24 cellular contexts compared by ENCODE assay signal in the genomic region with DNA sequence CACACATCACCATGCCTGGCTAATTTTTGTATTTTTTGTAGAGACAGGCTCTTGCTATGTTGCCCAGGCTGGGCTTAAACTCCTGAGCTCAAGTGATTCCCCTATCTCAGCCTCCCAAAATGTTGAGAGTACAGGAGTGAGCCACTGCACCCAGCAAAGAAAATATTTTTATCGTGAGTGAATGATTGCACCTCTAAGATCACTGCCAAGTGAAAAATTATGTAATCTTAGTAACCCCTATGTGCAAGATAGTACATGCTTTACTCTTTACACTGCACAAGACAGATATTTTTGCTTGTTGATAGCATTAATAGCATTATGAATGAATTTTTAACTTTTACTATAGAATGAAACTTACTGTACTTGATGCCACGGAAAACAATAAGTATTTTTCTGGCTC. TPM values are rescaled to one million over a fixed set of nuclear protein-coding genes. Genes with fewer than 3 reads are reported as not detected.
DNase-seq lines count a peak whose midpoint lies in the region; ATAC-seq, FAIRE-seq and TF ChIP-seq lines count a peak whose summit lies in the region.
"Had no signal": no experiment of that assay in that cellular context is flagged by ENCODE, and none has a peak within 500 bp of the region (broad histone marks: within the 10 kb centered on the region; RNA-seq: fewer than 3 reads in every experiment).

No MANE protein-coding gene starts in this region.

- H3K4me1 ChIP-seq in mammary epithelial cell (ENCODE audit: insufficient read depth, low read length) (peaks cover 5% of the 10 kb centered on the region), breast epithelium (peaks cover 0 to 9% of the 10 kb centered on the region in 2 donors), foreskin keratinocyte (peaks cover 11% of the 10 kb centered on the region)
- H3K4me1 ChIP-seq: Caco-2 had no signal

- peaks cover 16% of the 10 kb centered on the region for H3K79me2 ChIP-seq in mammary epithelial cell (ENCODE audit: insufficient read depth, low read length)

- peaks cover 24% of the 10 kb centered on the region for H3K4me1 Mint-ChIP-seq in neural crest cell

- peak; percentile 34 for DNase-seq in mammary epithelial cell
- DNase-seq in breast epithelium (ENCODE audit: low spot score in 2 of 2) = no peak
- peak; percentile 78 for DNase-seq in bronchial epithelial cell (ENCODE audit: low read depth)
- peak; percentile 33 to 60 for DNase-seq in foreskin keratinocyte
- no peak for DNase-seq in neural crest cell (ENCODE audit: low read depth, low spot score)
- DNase-seq in stimulated activated CD4-positive, alpha-beta T cell treated with anti-CD3 and anti-CD28 coated beads, Interleukin-1b, Interleukin-23, amount 100 ng/mL, for 48 hours = no peak
- DNase-seq in Ammon's horn (ENCODE audit: low spot score) = no peak
- DNase-seq in dedifferentiated amniotic fluid mesenchymal stem cell (ENCODE audit: extremely low spot score) = no peak
- DNase-seq: ACHN; AML-193; C1 segment of cervical spinal cord; Caco-2; CD8-positive, alpha-beta T cell; DMS153; DND-41; GM23248; H7; HCEC 1CT had no signal

- no peak for TF ChIP-seq POLR2A in breast epithelium (IDR thresholded peaks at IDR 0.05)

- no peak for ATAC-seq in foreskin keratinocyte
- ATAC-seq: A549; CD8-positive, alpha-beta T cell; GM12878 had no signal

- no peak for FAIRE-seq in bronchial epithelial cell (lab: Jason Lieb, UNC)
- FAIRE-seq: A549, G401.6, GM12878, GM19239, H1 had no signal

- H3K27ac ChIP-seq in mammary epithelial cell (ENCODE audit: insufficient read depth, low read depth, low read length) (no peak overlapping the region), breast epithelium (no peak overlapping the region), foreskin keratinocyte (no peak overlapping the region)
- H3K27ac ChIP-seq: 22Rv1, A549, GM23248 had no signal

- peak overlapping the region; percentile 14 for H3K4me3 Mint-ChIP-seq in neural crest cell
- H3K4me3 Mint-ChIP-seq: CD8-positive, alpha-beta T cell had no signal

- H3K9me3 ChIP-seq in mammary epithelial cell (replicated peaks; ENCODE audit: insufficient read depth, low read length) (no peaks in the 10 kb centered on the region), breast epithelium (no peaks in the 10 kb centered on the region)
- H3K9me3 ChIP-seq: A549, Caco-2 had no signal

- H2AFZ ChIP-seq in mammary epithelial cell (ENCODE audit: low read depth, low read length) = no peak overlapping the region
- H2AFZ ChIP-seq: GM23248 had no signal

- H3K36me3 ChIP-seq in mammary epithelial cell (ENCODE audit: insufficient read depth, low read length) = no peaks in the 10 kb centered on the region
- no peaks in the 10 kb centered on the region for H3K36me3 ChIP-seq in breast epithelium
- no peaks in the 10 kb centered on the region for H3K36me3 ChIP-seq in bronchial epithelial cell (ENCODE audit: control insufficient read depth, insufficient read depth, low read length)

- H3K9ac ChIP-seq in mammary epithelial cell (ENCODE audit: insufficient read depth, low read length) = no peak overlapping the region
- H3K9ac ChIP-seq: GM23248 had no signal

- CTCF ChIA-PET in mammary epithelial cell (lab: Charles Lee; ENCODE audit: low non-redundant PET) = no interaction called here

- no peaks in the 10 kb centered on the region for H3K9me3 Mint-ChIP-seq in neural crest cell
- H3K9me3 Mint-ChIP-seq: CD8-positive, alpha-beta T cell had no signal

- intact Hi-C loops in mammary epithelial cell (cut with micrococcal nuclease) = loop anchor here (10.0 kb wide), 1 partner anchor 562 kb away; no protein-coding TSS in a partner anchor
- intact Hi-C loops in breast epithelium (cut with DNase I; ENCODE audit: low total_unique reads) = no loop called here

- H3K36me3 Mint-ChIP-seq in neural crest cell (ENCODE audit: low read depth) = peaks cover 2% of the 10 kb centered on the region

- no peak for TF ChIP-seq CTCF in mammary epithelial cell (conservative IDR thresholded peaks at IDR 0.05 in 1 of 2, IDR thresholded peaks at IDR 0.05 in 1 of 2; ENCODE audit: extremely low read depth in 1 of 2, insufficient read depth in 1 of 2, low read depth in 1 of 2, low read length in 2 of 2)
- no peak for TF ChIP-seq CTCF in breast epithelium (IDR thresholded peaks at IDR 0.05)
- TF ChIP-seq CTCF in bronchial epithelial cell (IDR thresholded peaks at IDR 0.05; ENCODE audit: insufficient read depth, low read length, severe bottlenecking) = no peak
- TF ChIP-seq CTCF in foreskin keratinocyte (conservative IDR thresholded peaks at IDR 0.05) = no peak
- TF ChIP-seq CTCF in neural crest cell (conservative IDR thresholded peaks at IDR 0.05) = no peak

- H3K4me3 ChIP-seq in mammary epithelial cell (replicated peaks in 1 of 3; ENCODE audit: insufficient read depth in 1 of 3, low read depth in 2 of 3, low read length in 3 of 3) (no peak overlapping the region), breast epithelium (no peak overlapping the region), bronchial epithelial cell (ENCODE audit: low read depth, low read length) (no peak overlapping the region)
- H3K4me3 ChIP-seq: A549, GM12878, GM23248 had no signal

- H3K4me2 ChIP-seq in mammary epithelial cell (ENCODE audit: insufficient read depth, low read depth, low read length) = peak overlapping the region; percentile 34
- H3K4me2 ChIP-seq: A549 had no signal

- H3K27ac Mint-ChIP-seq in neural crest cell (ENCODE audit: unreplicated experiment) = no peak overlapping the region
- H3K27ac Mint-ChIP-seq: CD8-positive, alpha-beta T cell had no signal

- no peaks in the 10 kb centered on the region for H3K27me3 ChIP-seq in mammary epithelial cell (ENCODE audit: insufficient read depth, low read length)
- H3K27me3 ChIP-seq in breast epithelium = no peaks in the 10 kb centered on the region
- no peaks in the 10 kb centered on the region for H3K27me3 ChIP-seq in bronchial epithelial cell (ENCODE audit: control insufficient read depth, insufficient read depth, low read length)
- H3K27me3 ChIP-seq in foreskin keratinocyte = no peaks in the 10 kb centered on the region

- no peaks in the 10 kb centered on the region for H3K27me3 Mint-ChIP-seq in neural crest cell (ENCODE audit: low read depth)

- no TSS peak for BruUV-seq in mammary epithelial cell (replicated peaks; lab: Mats Ljungman, UMichigan)

- H4K20me1 ChIP-seq in mammary epithelial cell (ENCODE audit: insufficient read depth, low read length) = no peaks in the 10 kb centered on the region

- in situ Hi-C loops in mammary epithelial cell (cut with MboI; ENCODE audit: low sequenced_read_pairs in 2 of 2) = no loop called here

- dilution Hi-C loops in mammary epithelial cell (cut with HindIII; ENCODE audit: low sequenced_read_pairs) = no loop called here

- 40% methylated on average over 2 of the region's 2 CpGs for WGBS in mammary epithelial cell (ENCODE audit: low coverage, missing lambda C conversion rate)

RNA-seq across cellular contexts. Expression of gene MRPS35, which starts 3.4 kb away (rescaled TPM):
- total RNA-seq in mammary epithelial cell (10 to 100 TPM; 33.5 to 36.9 TPM), breast epithelium (10 to 100 TPM; 37.7 to 64.1 (median 43.5) TPM), bronchial epithelial cell (57.2 and 69.8 TPM in 2 replicates), foreskin keratinocyte (62.6 and 68.9 TPM in 2 replicates), neural crest cell (35.4 and 36.7 TPM in 2 replicates)
- polyA plus RNA-seq in mammary epithelial cell (53.1 TPM), foreskin keratinocyte (45.9 and 53.7 TPM in 2 replicates)
- polyA minus RNA-seq in mammary epithelial cell = 16.3 TPM

RNA-seq across cellular contexts. Expression of gene REP15, which starts 11.0 kb away (rescaled TPM):
- total RNA-seq in mammary epithelial cell (1 to 10 TPM; 2.0 to 2.1 TPM), breast epithelium (1 to 10 TPM in 2 of 3 donors, under 1 TPM in 1; 0.64 to 3.3 (median 1.8) TPM), bronchial epithelial cell (0.51 and 0.53 TPM in 2 replicates), foreskin keratinocyte (3.4 TPM in 2 replicates), neural crest cell (1.3 and 1.5 TPM in 2 replicates)
- polyA plus RNA-seq in mammary epithelial cell (1.0 TPM), foreskin keratinocyte (2.5 and 2.9 TPM in 2 replicates)
- polyA minus RNA-seq in mammary epithelial cell = 5.7 TPM
- total RNA-seq: CD8-positive, alpha-beta T cell; GM12878 had no signal
- polyA plus RNA-seq: GM12878 had no signal

Comparison
In these comparisons a context has a peak if more than half of its experiments do, and no peak if none do; other contexts are left out.
1. DNase-seq: peak in mammary epithelial cell (single experiment), bronchial epithelial cell (single experiment) and foreskin keratinocyte (2 of 2); none in breast epithelium (0 of 2), neural crest cell (single experiment), stimulated activated CD4-positive, alpha-beta T cell treated with anti-CD3 and anti-CD28 coated beads, Interleukin-1b, Interleukin-23, amount 100 ng/mL, for 48 hours (single experiment), Ammon's horn (single experiment) and dedifferentiated amniotic fluid mesenchymal stem cell (single experiment).